ENCODE assay signal across 8 cellular contexts in genomic region chr9:127396253-127396807, GRCh38. TPM values are rescaled to one million over a fixed set of nuclear protein-coding genes. Genes with fewer than 3 reads are reported as not detected.
DNase-seq lines count a peak whose midpoint lies in the region; TF ChIP-seq lines count a peak whose summit lies in the region.

No MANE protein-coding gene starts in this region.

- intact Hi-C loops in prostate gland (cut with DNase I), result loop anchor here (5.0 kb wide), 1 partner anchor 174 kb away; no protein-coding TSS in a partner anchor

- no peak for TF ChIP-seq POLR2A in prostate gland (IDR thresholded peaks at IDR 0.05)

- no peaks in the 10 kb centered on the region for H3K27me3 ChIP-seq in prostate gland (replicated peaks; ENCODE audit: insufficient read depth)

- H3K4me3 ChIP-seq in GM12865 (ENCODE audit: low read depth, low read length) (peak overlapping the region; percentile 69), fibroblast of pulmonary artery (replicated peaks; ENCODE audit: low read depth, low read length) (peak overlapping the region; percentile 25), prostate gland (peak overlapping the region; percentile 40 to 50)

- H3K36me3 ChIP-seq in prostate gland, result peaks cover 0 to 4% of the 10 kb centered on the region in 2 donors

- DNase-seq in GM12865 (ENCODE audit: low read depth) (no peak), fibroblast of pulmonary artery (ENCODE audit: low read depth) (no peak), prostate gland (ENCODE audit: low spot score) (no peak), GM20000 (ENCODE audit: low spot score) (no peak), HuH-7.5 (ENCODE audit: low spot score) (no peak), RPMI8226 (no peak), HPDE6-E6E7 (ENCODE audit: extremely low spot score) (no peak)

- no peaks in the 10 kb centered on the region for H3K9me3 ChIP-seq in prostate gland

- H3K27ac ChIP-seq in prostate gland, result no peak overlapping the region

- TF ChIP-seq CTCF in GM12865 (IDR thresholded peaks at IDR 0.05; ENCODE audit: insufficient read depth, low read depth, low read length, missing control alignments), result no peak
- TF ChIP-seq CTCF in fibroblast of pulmonary artery (IDR thresholded peaks at IDR 0.05; ENCODE audit: low read length, missing control alignments), result no peak
- TF ChIP-seq CTCF in prostate gland (IDR thresholded peaks at IDR 0.05), result no peak
- TF ChIP-seq CTCF in GM20000 (IDR thresholded peaks at IDR 0.05; ENCODE audit: extremely low read depth, missing control alignments), result no peak

- WGBS in prostate gland, result 3% methylated on average over 27 of the region's 27 CpGs

- peaks cover 4% of the 10 kb centered on the region for H3K4me1 ChIP-seq in prostate gland (replicated peaks)

TF ChIP-seq in PFSK-1, 5 proteins besides CTCF, POLR2A, EP300 and RAD21:
- TF ChIP-seq POLR2AphosphoS5 (IDR thresholded peaks at IDR 0.05; ENCODE audit: low read depth, low read length) (no peak), REST (IDR thresholded peaks at IDR 0.05; ENCODE audit: insufficient read depth in 1 of 2, low read depth in 2 of 2, low read length in 2 of 2) (no peak), FOXP2 (optimal IDR thresholded peaks at IDR 0.05; ENCODE audit: borderline replicate concordance, extremely low read depth, extremely low read length, insufficient read depth) (no peak), TAF1 (IDR thresholded peaks at IDR 0.05; ENCODE audit: borderline replicate concordance, insufficient read depth, low read length) (no peak), SIN3A (IDR thresholded peaks at IDR 0.05; ENCODE audit: borderline replicate concordance, insufficient read depth, low read length) (peak; percentile 83; the same call in 1 of the 2 replicates)
TF ChIP-seq in PFSK-1: peak in this region for 1.

RNA-seq across cellular contexts. Expression of gene SLC2A8, which starts 0.6 kb away (rescaled TPM):
- 35.7 TPM for polyA plus RNA-seq in PFSK-1 (2012; ENCODE audit: insufficient read length, low read depth)
- 10 to 100 TPM; 29.3 to 69.3 TPM for total RNA-seq in prostate gland

RNA-seq across cellular contexts. Expression of gene ZNF79, which starts 27.9 kb away (rescaled TPM):
- 6.7 TPM for polyA plus RNA-seq in PFSK-1 (2012; ENCODE audit: insufficient read length, low read depth)
- 10 to 100 TPM; 14.3 to 14.5 TPM for total RNA-seq in prostate gland

RNA-seq across cellular contexts. Expression of gene RPL12, which starts 54.9 kb away (rescaled TPM):
- 3,048 TPM for polyA plus RNA-seq in PFSK-1 (2012; ENCODE audit: insufficient read length, low read depth)
- total RNA-seq in prostate gland, result 1,000 to 10,000 TPM; 1,460 to 2,640 TPM

RNA-seq across cellular contexts. Expression of gene LRSAM1, which starts 55.0 kb away (rescaled TPM):
- polyA plus RNA-seq in PFSK-1 (2012; ENCODE audit: insufficient read length, low read depth), result 27.8 TPM
- total RNA-seq in prostate gland, result 10 to 100 TPM; 14.8 to 30.5 TPM
